Comparison of ENCODE assay signal across 8 cellular contexts in the genomic region with DNA sequence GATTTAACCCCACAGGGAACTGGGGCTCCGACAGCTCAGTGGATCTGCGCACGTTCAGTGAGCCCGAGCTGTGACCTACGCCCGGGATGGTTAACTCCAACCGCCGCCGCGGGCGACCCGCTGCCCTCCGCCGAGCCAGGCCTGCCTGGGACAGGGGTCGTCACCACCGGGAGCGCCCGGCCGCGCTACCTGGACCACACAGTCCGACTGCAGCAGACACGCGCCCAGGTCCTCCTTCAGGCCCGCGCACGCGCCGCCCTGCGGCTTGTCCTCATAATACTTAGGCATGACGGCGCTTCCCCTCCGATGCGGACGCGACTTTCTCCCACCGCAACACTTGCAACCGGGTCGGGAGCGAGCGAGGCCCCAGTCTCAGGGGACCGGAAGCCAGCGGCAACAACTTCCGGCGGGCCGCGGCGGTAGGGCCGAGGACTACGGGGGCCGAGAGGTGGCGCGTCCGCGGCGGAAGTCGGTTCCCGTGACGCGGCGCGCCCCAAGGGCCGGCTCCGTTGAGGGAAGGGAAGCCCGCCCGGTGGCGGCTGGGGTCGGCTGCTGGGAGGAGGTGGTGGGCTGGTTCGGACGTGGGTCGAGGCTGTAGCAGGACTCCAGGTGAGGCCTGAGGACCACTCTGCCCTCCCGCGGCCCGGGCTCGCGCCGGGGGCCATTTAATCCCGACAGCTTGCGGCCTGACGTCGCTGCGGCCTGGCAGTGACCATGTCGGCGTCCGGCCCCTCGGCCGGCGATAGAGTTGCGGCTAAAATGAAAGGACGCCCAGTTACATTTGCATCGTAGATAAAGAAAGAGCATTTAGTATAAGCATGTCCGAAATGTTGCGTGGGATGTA.
DNase-seq lines count a peak whose midpoint lies in the region; ATAC-seq and TF ChIP-seq lines count a peak whose summit lies in the region.

A gene with protein sequence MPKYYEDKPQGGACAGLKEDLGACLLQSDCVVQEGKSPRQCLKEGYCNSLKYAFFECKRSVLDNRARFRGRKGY (minus strand): TSS at position 395 of the 844 bp plus-strand sequence. CDS start 107 bp downstream, at position 288.
A gene with protein sequence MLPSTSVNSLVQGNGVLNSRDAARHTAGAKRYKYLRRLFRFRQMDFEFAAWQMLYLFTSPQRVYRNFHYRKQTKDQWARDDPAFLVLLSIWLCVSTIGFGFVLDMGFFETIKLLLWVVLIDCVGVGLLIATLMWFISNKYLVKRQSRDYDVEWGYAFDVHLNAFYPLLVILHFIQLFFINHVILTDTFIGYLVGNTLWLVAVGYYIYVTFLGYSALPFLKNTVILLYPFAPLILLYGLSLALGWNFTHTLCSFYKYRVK (plus strand): TSS at position 472 of the 844 bp plus-strand sequence. CDS start 1,171 bp downstream, outside the sequence.

- DNase-seq in GM06990 (ENCODE audit: extremely low read depth, insufficient read length): peak; percentile 95
- peak; percentile 81 for DNase-seq in NCI-H1048 (lab: John Stamatoyannopoulos, UW)
- DNase-seq in SK-N-MC (ENCODE audit: low read depth, low spot score): peak; percentile 39
- DNase-seq in activated naive CD4-positive, alpha-beta T cell treated with anti-CD3 and anti-CD28 coated beads, Interleukin-2, amount 10 ng/mL, durations not matched to agents 7 days and 5 days: peak; percentile 94
- DNase-seq in globus pallidus (ENCODE audit: low spot score): peak; percentile 83
- DNase-seq in nucleus accumbens (lab: John Stamatoyannopoulos, UW): peak; percentile 23 to 91 (median 80)
- DNase-seq in superior temporal gyrus (ENCODE audit: extremely low spot score): peak; percentile 89

- CTCF ChIA-PET in activated naive CD4-positive, alpha-beta T cell treated with anti-CD3 and anti-CD28 coated beads, Interleukin-2, amount 10 ng/mL, durations not matched to agents 7 days and 5 days (lab: Charles Lee): interaction anchor here (1.6 to 2.2 kb wide), 2 partner anchors 40 to 230 kb away, joined by 3 to 9 read pairs; no protein-coding TSS in a partner anchor

- H3K9me3 ChIP-seq in SK-N-MC (ENCODE audit: low read depth, low read length): no peaks in the 10 kb centered on the region

- no peak for TF ChIP-seq CTCF in GM06990 (IDR thresholded peaks at IDR 0.05; ENCODE audit: insufficient read depth, low read length, poor library complexity, severe bottlenecking)

- peaks cover 27% of the 10 kb centered on the region for H3K36me3 Mint-ChIP-seq in activated naive CD4-positive, alpha-beta T cell treated with anti-CD3 and anti-CD28 coated beads, Interleukin-2, amount 10 ng/mL, durations not matched to agents 7 days and 5 days

- H3K4me3 ChIP-seq in GM06990 (replicated peaks; ENCODE audit: low read depth, low read length) (peak within 1 kb of the TSS; percentile 97), SK-N-MC (peak within 1 kb of the TSS; percentile 93)

- H3K36me3 ChIP-seq in GM06990 (ENCODE audit: control insufficient read depth, insufficient read depth, low read length): peaks cover 2% of the 10 kb centered on the region
- peaks cover 32% of the 10 kb centered on the region for H3K36me3 ChIP-seq in SK-N-MC (ENCODE audit: insufficient read depth, low read length)

- peak within 1 kb of the TSS; percentile 80 for H3K4me3 Mint-ChIP-seq in activated naive CD4-positive, alpha-beta T cell treated with anti-CD3 and anti-CD28 coated beads, Interleukin-2, amount 10 ng/mL, durations not matched to agents 7 days and 5 days

- H3K27ac ChIP-seq in SK-N-MC: peak within 1 kb of the TSS; percentile 64; the same call in 1 of the 2 replicates

- peak within 1 kb of the TSS; percentile 94 for H3K9ac ChIP-seq in SK-N-MC (ENCODE audit: insufficient read length)

- peak within 1 kb of the TSS; percentile 84 for H3K27ac Mint-ChIP-seq in activated naive CD4-positive, alpha-beta T cell treated with anti-CD3 and anti-CD28 coated beads, Interleukin-2, amount 10 ng/mL, durations not matched to agents 7 days and 5 days

- H3K27me3 ChIP-seq in GM06990 (replicated peaks; ENCODE audit: control insufficient read depth, insufficient read depth, low read length): no peaks in the 10 kb centered on the region

- peaks cover 55% of the 10 kb centered on the region for H3K4me1 Mint-ChIP-seq in activated naive CD4-positive, alpha-beta T cell treated with anti-CD3 and anti-CD28 coated beads, Interleukin-2, amount 10 ng/mL, durations not matched to agents 7 days and 5 days

- H3K27me3 Mint-ChIP-seq in activated naive CD4-positive, alpha-beta T cell treated with anti-CD3 and anti-CD28 coated beads, Interleukin-2, amount 10 ng/mL, durations not matched to agents 7 days and 5 days: peaks cover 5% of the 10 kb centered on the region

- H3K9me3 Mint-ChIP-seq in activated naive CD4-positive, alpha-beta T cell treated with anti-CD3 and anti-CD28 coated beads, Interleukin-2, amount 10 ng/mL, durations not matched to agents 7 days and 5 days: no peaks in the 10 kb centered on the region

- peak; percentile 92 for ATAC-seq in HG02571 (IDR thresholded peaks at IDR 0.05; ENCODE audit: unreplicated experiment)

Comparison
In these comparisons a context has a peak if more than half of its experiments do, and no peak if none do; other contexts are left out.
1. Peak in every context shown above with its lines: DNase-seq, ATAC-seq, H3K4me3 ChIP-seq and H3K27ac ChIP-seq.
2. DNase-seq: peak in every context shown above with its lines; median percentile 95 in GM06990; 94 in activated naive CD4-positive, alpha-beta T cell treated with anti-CD3 and anti-CD28 coated beads, Interleukin-2, amount 10 ng/mL, durations not matched to agents 7 days and 5 days; 89 in superior temporal gyrus; 83 in globus pallidus; 81 in NCI-H1048; 80 in nucleus accumbens; 39 in SK-N-MC.